ENCODE assay signal across 12 cellular contexts in the genomic region with DNA sequence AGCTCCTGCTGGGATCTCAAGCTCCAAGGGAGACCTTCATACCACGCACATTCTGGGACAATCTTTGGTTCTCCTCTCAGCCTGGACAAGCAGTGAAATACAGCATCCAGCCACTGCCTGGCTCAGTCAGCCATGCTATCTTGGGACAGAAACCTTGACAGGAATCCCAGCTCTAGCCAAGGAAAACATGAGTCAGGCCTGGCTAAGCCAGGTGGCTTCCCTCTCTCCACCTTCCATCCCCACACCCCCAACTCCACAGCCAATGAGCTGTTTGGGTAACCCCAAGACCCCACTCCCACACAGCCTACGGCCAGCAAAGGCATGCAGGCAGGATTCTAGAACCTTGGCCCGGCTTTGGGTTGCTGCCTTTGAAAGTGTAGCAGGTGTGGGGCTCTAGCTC.
DNase-seq lines count a peak whose midpoint lies in the region; ATAC-seq and TF ChIP-seq lines count a peak whose summit lies in the region.
"Had no signal": no experiment of that assay in that cellular context is flagged by ENCODE, and none has a peak within 500 bp of the region (broad histone marks: within the 10 kb centered on the region; RNA-seq: fewer than 3 reads in every experiment).

No MANE protein-coding gene starts in this region.

- no peak overlapping the region for H2AK5ac ChIP-seq in trophoblast cell (ENCODE audit: low read length)

- TF ChIP-seq POLR2A in adrenal gland (IDR thresholded peaks at IDR 0.05) = peak in 1 of 2 donors; percentile 65
- no peak for TF ChIP-seq POLR2A in gastroesophageal sphincter (IDR thresholded peaks at IDR 0.05)

- peaks cover 27% of the 10 kb centered on the region for H3K4me1 Mint-ChIP-seq in neural progenitor cell

- H3K27me3 Mint-ChIP-seq in neural progenitor cell (ENCODE audit: insufficient read depth, low read depth) = peaks cover 4% of the 10 kb centered on the region
- H3K27me3 Mint-ChIP-seq: CD4-positive, alpha-beta T cell had no signal

- TF ChIP-seq EP300 in gastroesophageal sphincter (IDR thresholded peaks at IDR 0.05) = no peak

- H3K79me2 ChIP-seq in trophoblast cell (ENCODE audit: control insufficient read depth, insufficient read depth, low read length, poor library complexity) (peaks cover 2% of the 10 kb centered on the region), neural progenitor cell (ENCODE audit: low read depth) (no peaks in the 10 kb centered on the region)

- no peak overlapping the region for H3K4me2 ChIP-seq in trophoblast cell (ENCODE audit: low read length)
- no peak overlapping the region for H3K4me2 ChIP-seq in neural progenitor cell

- H3K9me3 ChIP-seq in adrenal gland (replicated peaks in 1 of 3) (no peaks in the 10 kb centered on the region), gastroesophageal sphincter (no peaks in the 10 kb centered on the region), trophoblast cell (ENCODE audit: insufficient read depth, low read depth, low read length) (no peaks in the 10 kb centered on the region), neural progenitor cell (ENCODE audit: low read depth) (no peaks in the 10 kb centered on the region)
- H3K9me3 ChIP-seq: SJCRH30 had no signal

- H3K36me3 Mint-ChIP-seq in neural progenitor cell = no peaks in the 10 kb centered on the region

- in situ Hi-C loops in Caki2 (cut with HindIII; ENCODE audit: low pct_unique_long_range_greater_than_20kb, low sequenced_read_pairs) = no loop called here

- H3K18ac ChIP-seq in trophoblast cell (ENCODE audit: low read length) = no peak overlapping the region

- no peak overlapping the region for H4K8ac ChIP-seq in trophoblast cell (ENCODE audit: low read depth, low read length)

- TF ChIP-seq CTCF in adrenal gland (IDR thresholded peaks at IDR 0.05) = peak in 1 of 6 experiments; percentile 17
- TF ChIP-seq CTCF in gastroesophageal sphincter (IDR thresholded peaks at IDR 0.05) = peak in 2 of 4 experiments; percentile 27 to 31
- no peak for TF ChIP-seq CTCF in neural progenitor cell (IDR thresholded peaks at IDR 0.05)

- DNase-seq in Caki2 (ENCODE audit: low read depth) (peak; percentile 85), adrenal gland (peak; percentile 82 to 94 (median 89)), trophoblast cell (peak in 1 of 2 donors; percentile 29), neural progenitor cell (ENCODE audit: low spot score) (no peak), OCI-M2 (lab: John Stamatoyannopoulos, UW; ENCODE audit: unreplicated experiment) (no peak)
- no peak for DNase-seq in activated CD4-positive, CD25-positive, alpha-beta regulatory T cell treated with anti-CD3 and anti-CD28 coated beads, Interleukin-2, amount 50 U/mL, for 72 hours
- DNase-seq: CD4-positive, alpha-beta T cell; effector memory CD8-positive, alpha-beta T cell; MM.1S; SJCRH30 had no signal

- H3K23ac ChIP-seq in trophoblast cell (ENCODE audit: low read length) = no peak overlapping the region

- H3F3A ChIP-seq in neural progenitor cell (ENCODE audit: low read depth) = no peaks in the 10 kb centered on the region

- peaks cover 61 to 76% of the 10 kb centered on the region in 2 donors for H3K4me1 ChIP-seq in adrenal gland (replicated peaks in 1 of 2)
- peaks cover 43 to 80% (median 62%) of the 10 kb centered on the region in 3 donors for H3K4me1 ChIP-seq in gastroesophageal sphincter
- peaks cover 12 to 14% of the 10 kb centered on the region in 2 experiments for H3K4me1 ChIP-seq in trophoblast cell (ENCODE audit: control insufficient read depth in 1 of 2, insufficient read depth in 2 of 2, low read length in 2 of 2)
- no peaks in the 10 kb centered on the region for H3K4me1 ChIP-seq in neural progenitor cell

- no peak overlapping the region for H3K4me3 ChIP-seq in adrenal gland
- H3K4me3 ChIP-seq in gastroesophageal sphincter = no peak overlapping the region
- no peak overlapping the region for H3K4me3 ChIP-seq in trophoblast cell (ENCODE audit: low read depth, low read length)
- H3K4me3 ChIP-seq in neural progenitor cell = no peak overlapping the region
- H3K4me3 ChIP-seq: SJCRH30 had no signal

- H3K36me3 ChIP-seq in adrenal gland (replicated peaks in 1 of 2) (no peaks in the 10 kb centered on the region), gastroesophageal sphincter (no peaks in the 10 kb centered on the region), trophoblast cell (ENCODE audit: control insufficient read depth in 1 of 2, insufficient read depth in 2 of 2, low read length in 2 of 2) (no peaks in the 10 kb centered on the region), neural progenitor cell (no peaks in the 10 kb centered on the region)
- H3K36me3 ChIP-seq: SJCRH30 had no signal

- H3K4me3 Mint-ChIP-seq in neural progenitor cell = no peak overlapping the region
- H3K4me3 Mint-ChIP-seq: CD4-positive, alpha-beta T cell; effector memory CD8-positive, alpha-beta T cell had no signal

- intact Hi-C loops in adrenal gland (cut with DNase I) = no loop called here

- ATAC-seq in gastroesophageal sphincter = peak; percentile 47
- no peak for ATAC-seq in HG02970 (IDR thresholded peaks at IDR 0.05; ENCODE audit: low FRiP score, unreplicated experiment)
- ATAC-seq: effector memory CD8-positive, alpha-beta T cell had no signal

- H2BK5ac ChIP-seq in trophoblast cell (ENCODE audit: low read depth, low read length, poor library complexity) = no peak overlapping the region

- H3K4ac ChIP-seq in trophoblast cell (ENCODE audit: low read depth, low read length) = no peak overlapping the region

- no peak overlapping the region for H2BK120ac ChIP-seq in trophoblast cell (ENCODE audit: insufficient read depth, low read length, poor library complexity)

- no peaks in the 10 kb centered on the region for H3K9me3 Mint-ChIP-seq in neural progenitor cell
- H3K9me3 Mint-ChIP-seq: CD4-positive, alpha-beta T cell; effector memory CD8-positive, alpha-beta T cell had no signal

- H3K27me3 ChIP-seq in adrenal gland (no peaks in the 10 kb centered on the region), gastroesophageal sphincter (no peaks in the 10 kb centered on the region), trophoblast cell (ENCODE audit: insufficient read depth, low read length) (no peaks in the 10 kb centered on the region), neural progenitor cell (no peaks in the 10 kb centered on the region)
- H3K27me3 ChIP-seq: SJCRH30 had no signal

- no peak overlapping the region for H2AFZ ChIP-seq in trophoblast cell (ENCODE audit: insufficient read depth, low read length, poor library complexity)
- no peak overlapping the region for H2AFZ ChIP-seq in neural progenitor cell (replicated peaks)

- H3K9ac ChIP-seq in trophoblast cell (ENCODE audit: low read length) (no peak overlapping the region), neural progenitor cell (no peak overlapping the region)

- no peak overlapping the region for H4K12ac ChIP-seq in trophoblast cell (ENCODE audit: low read depth, low read length)

- no peak overlapping the region for H3K14ac ChIP-seq in trophoblast cell (ENCODE audit: low read length)

- H4K91ac ChIP-seq in trophoblast cell (ENCODE audit: low read depth, low read length) = peak overlapping the region; percentile 38

- no peaks in the 10 kb centered on the region for H4K20me1 ChIP-seq in neural progenitor cell (ENCODE audit: low read depth)

- 17 to 57% (median 33%) methylated on average over 2 to 3 of the region's 3 CpGs for WGBS in adrenal gland, 4 donors
- 23% methylated on average over 2 of the region's 3 CpGs; no CpG with 5 or more reads in 1 of the 2 donors for WGBS in gastroesophageal sphincter (ENCODE audit: low coverage in 1 of 2), 2 donors
- no CpG with 5 or more reads among the region's 3 CpGs for WGBS in trophoblast cell (ENCODE audit: extremely low coverage, insufficient coverage, insufficient read length)

- peaks cover 19% of the 10 kb centered on the region for H3K79me1 ChIP-seq in trophoblast cell (ENCODE audit: low read length)

- no peak overlapping the region for H2BK12ac ChIP-seq in trophoblast cell (ENCODE audit: low read length)

- no peak overlapping the region for H3K27ac Mint-ChIP-seq in neural progenitor cell
- H3K27ac Mint-ChIP-seq: CD4-positive, alpha-beta T cell; effector memory CD8-positive, alpha-beta T cell had no signal

- H3K27ac ChIP-seq in adrenal gland (peak overlapping the region; percentile 88 to 95 (median 89)), gastroesophageal sphincter (peak overlapping the region; percentile 89 to 99 (median 92)), trophoblast cell (ENCODE audit: low read depth, low read length) (no peak overlapping the region), neural progenitor cell (no peak overlapping the region)
- H3K27ac ChIP-seq: SJCRH30 had no signal

Comparison
In these comparisons a context has a peak if more than half of its experiments do, and no peak if none do; other contexts are left out.
1. DNase-seq: peak in Caki2 (single experiment) and adrenal gland (7 of 7); none in activated CD4-positive, CD25-positive, alpha-beta regulatory T cell treated with anti-CD3 and anti-CD28 coated beads, Interleukin-2, amount 50 U/mL, for 72 hours (single experiment), neural progenitor cell (single experiment) and OCI-M2 (single experiment).
2. H3K27ac ChIP-seq: peak in adrenal gland (5 of 5) and gastroesophageal sphincter (4 of 4); none in trophoblast cell (single experiment) and neural progenitor cell (single experiment).